ENCODE assay signal across 1 cellular context in the genomic region with DNA sequence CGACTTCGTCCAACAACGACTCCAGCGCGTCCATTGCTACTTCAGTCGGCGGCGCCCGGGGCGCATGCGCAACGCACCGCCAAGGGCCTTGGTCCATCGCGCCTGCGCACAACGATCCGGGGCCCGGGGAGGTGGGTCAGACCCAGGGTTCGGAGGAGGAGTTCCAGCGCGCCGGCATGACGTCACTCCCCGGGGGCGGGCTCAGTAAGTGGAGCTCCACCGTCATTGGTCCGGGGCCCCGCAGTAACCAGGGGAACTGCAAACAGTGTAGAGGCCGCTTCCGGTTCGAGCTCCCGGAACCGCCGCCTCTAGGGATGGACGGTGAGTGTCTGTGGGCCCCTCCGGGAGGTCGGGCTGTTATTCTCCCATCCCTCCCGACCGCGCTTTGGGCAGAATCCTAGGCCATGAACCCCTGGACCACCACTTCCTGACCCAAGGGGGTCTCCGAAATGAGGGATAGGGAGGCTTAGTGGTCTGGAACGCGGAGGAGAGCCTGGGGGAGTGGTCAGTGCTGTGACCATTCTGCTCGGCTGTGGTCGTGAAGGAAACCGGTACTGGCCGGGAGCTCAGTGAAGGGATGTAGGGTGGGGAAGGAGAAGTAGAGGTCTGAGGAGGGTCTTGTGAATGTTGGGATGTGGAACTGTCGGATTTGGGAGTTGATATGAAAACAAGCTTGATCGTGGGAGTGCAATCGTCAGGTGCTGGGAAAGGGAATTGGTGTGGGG.
A peak's percentile ranks its signal among the peaks of the same experiment; 100 is the strongest.
TF ChIP-seq lines count a peak whose summit lies in the region.

A gene with protein sequence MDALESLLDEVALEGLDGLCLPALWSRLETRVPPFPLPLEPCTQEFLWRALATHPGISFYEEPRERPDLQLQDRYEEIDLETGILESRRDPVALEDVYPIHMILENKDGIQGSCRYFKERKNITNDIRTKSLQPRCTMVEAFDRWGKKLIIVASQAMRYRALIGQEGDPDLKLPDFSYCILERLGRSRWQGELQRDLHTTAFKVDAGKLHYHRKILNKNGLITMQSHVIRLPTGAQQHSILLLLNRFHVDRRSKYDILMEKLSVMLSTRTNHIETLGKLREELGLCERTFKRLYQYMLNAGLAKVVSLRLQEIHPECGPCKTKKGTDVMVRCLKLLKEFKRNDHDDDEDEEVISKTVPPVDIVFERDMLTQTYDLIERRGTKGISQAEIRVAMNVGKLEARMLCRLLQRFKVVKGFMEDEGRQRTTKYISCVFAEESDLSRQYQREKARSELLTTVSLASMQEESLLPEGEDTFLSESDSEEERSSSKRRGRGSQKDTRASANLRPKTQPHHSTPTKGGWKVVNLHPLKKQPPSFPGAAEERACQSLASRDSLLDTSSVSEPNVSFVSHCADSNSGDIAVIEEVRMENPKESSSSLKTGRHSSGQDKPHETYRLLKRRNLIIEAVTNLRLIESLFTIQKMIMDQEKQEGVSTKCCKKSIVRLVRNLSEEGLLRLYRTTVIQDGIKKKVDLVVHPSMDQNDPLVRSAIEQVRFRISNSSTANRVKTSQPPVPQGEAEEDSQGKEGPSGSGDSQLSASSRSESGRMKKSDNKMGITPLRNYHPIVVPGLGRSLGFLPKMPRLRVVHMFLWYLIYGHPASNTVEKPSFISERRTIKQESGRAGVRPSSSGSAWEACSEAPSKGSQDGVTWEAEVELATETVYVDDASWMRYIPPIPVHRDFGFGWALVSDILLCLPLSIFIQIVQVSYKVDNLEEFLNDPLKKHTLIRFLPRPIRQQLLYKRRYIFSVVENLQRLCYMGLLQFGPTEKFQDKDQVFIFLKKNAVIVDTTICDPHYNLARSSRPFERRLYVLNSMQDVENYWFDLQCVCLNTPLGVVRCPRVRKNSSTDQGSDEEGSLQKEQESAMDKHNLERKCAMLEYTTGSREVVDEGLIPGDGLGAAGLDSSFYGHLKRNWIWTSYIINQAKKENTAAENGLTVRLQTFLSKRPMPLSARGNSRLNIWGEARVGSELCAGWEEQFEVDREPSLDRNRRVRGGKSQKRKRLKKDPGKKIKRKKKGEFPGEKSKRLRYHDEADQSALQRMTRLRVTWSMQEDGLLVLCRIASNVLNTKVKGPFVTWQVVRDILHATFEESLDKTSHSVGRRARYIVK (N-terminal part only) (minus strand): TSS at position 57 of the 725 bp plus-strand sequence. CDS start 23 bp downstream, at position 34.
Gene KATNIP, plus strand, starts transcription at position 288 of the 725 bp plus-strand sequence. Its CDS starts 27 bp downstream, at position 315.

TF ChIP-seq in HEK293, 187 proteins besides CTCF, POLR2A, EP300 and RAD21 (continued from another document and continues in another):
- TF ChIP-seq ATF2 (tag by site-specific recombination; IDR thresholded peaks at IDR 0.05; ENCODE audit: low read depth) (peak; percentile 100), ZNF416 (tag by site-specific recombination; IDR thresholded peaks at IDR 0.05) (no peak), MYNN (tag by site-specific recombination; IDR thresholded peaks at IDR 0.05; ENCODE audit: borderline replicate concordance) (no peak), BCL6B (tag by site-specific recombination; IDR thresholded peaks at IDR 0.05) (no peak), ZNF518A (tag by site-specific recombination; conservative IDR thresholded peaks at IDR 0.05; ENCODE audit: low read depth) (peak; percentile 49; the same call in 1 of the 2 replicates), ZNF529 (tag by site-specific recombination; IDR thresholded peaks at IDR 0.05; ENCODE audit: insufficient replicate concordance) (no peak), SP2 (tag by site-specific recombination; IDR thresholded peaks at IDR 0.05) (peak; percentile 96), ZNF341 (tag by site-specific recombination; IDR thresholded peaks at IDR 0.05; ENCODE audit: low read depth) (peak; percentile 87), TSHZ1 (tag by site-specific recombination; IDR thresholded peaks at IDR 0.05; ENCODE audit: borderline replicate concordance) (no peak), BCL11B (tag by site-specific recombination; IDR thresholded peaks at IDR 0.05; ENCODE audit: low read depth) (no peak), ZNF169 (tag by site-specific recombination; IDR thresholded peaks at IDR 0.05) (0 out of 2 replicates have a peak, but pooled peaks have one; percentile 38), ZNF510 (tag by site-specific recombination; IDR thresholded peaks at IDR 0.05; ENCODE audit: insufficient replicate concordance) (no peak), KLF9 (tag by site-specific recombination; IDR thresholded peaks at IDR 0.05; ENCODE audit: low read depth) (peak; percentile 67), WT1 (tag by site-specific recombination; IDR thresholded peaks at IDR 0.05) (no peak), ZBTB21 (tag by site-specific recombination; IDR thresholded peaks at IDR 0.05) (peak; percentile 94), PRDM6 (tag by site-specific recombination; IDR thresholded peaks at IDR 0.05) (no peak), SALL2 (tag by site-specific recombination; IDR thresholded peaks at IDR 0.05; ENCODE audit: borderline replicate concordance) (no peak), GLI2 (tag by site-specific recombination; IDR thresholded peaks at IDR 0.05; ENCODE audit: borderline replicate concordance, low read depth) (no peak), GFI1B (tag by site-specific recombination; IDR thresholded peaks at IDR 0.05) (0 out of 2 replicates have a peak, but pooled peaks have one; percentile 2), ZNF214 (tag by site-specific recombination; IDR thresholded peaks at IDR 0.05; ENCODE audit: borderline replicate concordance) (no peak), ZNF692 (tag by site-specific recombination; IDR thresholded peaks at IDR 0.05) (peak; percentile 99), ZNF146 (tag by site-specific recombination; IDR thresholded peaks at IDR 0.05) (peak; percentile 17; the same call in 1 of the 2 replicates), ZXDB (tag by site-specific recombination; IDR thresholded peaks at IDR 0.05) (peak; percentile 25; the same call in 1 of the 2 replicates), ZBTB17 (tag by site-specific recombination; IDR thresholded peaks at IDR 0.05) (peak; percentile 58; the same call in 1 of the 2 replicates), ZNF544 (tag by site-specific recombination; IDR thresholded peaks at IDR 0.05) (no peak), ZNF248 (tag by site-specific recombination; IDR thresholded peaks at IDR 0.05) (no peak), ZNF548 (tag by site-specific recombination; IDR thresholded peaks at IDR 0.05) (no peak)
- TF ChIP-seq, protein P1, sequence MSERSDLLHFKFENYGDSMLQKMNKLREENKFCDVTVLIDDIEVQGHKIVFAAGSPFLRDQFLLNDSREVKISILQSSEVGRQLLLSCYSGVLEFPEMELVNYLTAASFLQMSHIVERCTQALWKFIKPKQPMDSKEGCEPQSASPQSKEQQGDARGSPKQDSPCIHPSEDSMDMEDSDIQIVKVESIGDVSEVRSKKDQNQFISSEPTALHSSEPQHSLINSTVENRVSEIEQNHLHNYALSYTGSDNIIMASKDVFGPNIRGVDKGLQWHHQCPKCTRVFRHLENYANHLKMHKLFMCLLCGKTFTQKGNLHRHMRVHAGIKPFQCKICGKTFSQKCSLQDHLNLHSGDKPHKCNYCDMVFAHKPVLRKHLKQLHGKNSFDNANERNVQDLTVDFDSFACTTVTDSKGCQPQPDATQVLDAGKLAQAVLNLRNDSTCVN (tag by site-specific recombination; optimal IDR thresholded peaks at IDR 0.05), result peak; percentile 37
- TF ChIP-seq, protein P2, sequence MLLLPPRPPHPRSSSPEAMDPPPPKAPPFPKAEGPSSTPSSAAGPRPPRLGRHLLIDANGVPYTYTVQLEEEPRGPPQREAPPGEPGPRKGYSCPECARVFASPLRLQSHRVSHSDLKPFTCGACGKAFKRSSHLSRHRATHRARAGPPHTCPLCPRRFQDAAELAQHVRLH (tag by site-specific recombination; IDR thresholded peaks at IDR 0.05), result peak; percentile 68
